ENCODE assay signal across 2 cellular contexts in the genomic region with DNA sequence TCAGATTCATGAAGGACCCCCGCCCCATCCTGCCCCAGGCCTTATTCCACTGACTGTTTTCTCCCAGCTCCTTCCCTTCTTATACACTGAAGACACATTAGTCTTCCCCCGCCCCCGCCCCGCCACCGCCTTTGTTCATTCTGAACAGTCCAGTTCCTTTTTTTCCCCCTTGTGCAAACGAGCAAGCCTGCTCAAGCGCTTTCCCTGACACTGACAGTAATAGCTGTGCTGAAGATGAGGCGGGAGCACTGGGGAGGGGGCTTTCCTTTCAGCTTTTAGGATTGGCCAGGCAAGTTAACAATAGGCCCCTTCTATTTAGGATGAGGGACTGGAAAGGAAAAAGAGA.
TF ChIP-seq lines count a peak whose summit lies in the region.

No MANE protein-coding gene starts in this region.

TF ChIP-seq in K562, 482 proteins besides CTCF, POLR2A, EP300 and RAD21:
- no peak for TF ChIP-seq ZBTB8A (IDR thresholded peaks at IDR 0.05; ENCODE audit: partially characterized antibody)
- no peak for TF ChIP-seq GABPA (tag; conservative IDR thresholded peaks at IDR 0.05; ENCODE audit: low read depth)
- TF ChIP-seq SPI1 (IDR thresholded peaks at IDR 0.05; ENCODE audit: borderline replicate concordance, low read depth, low read length): peak; percentile 40; the same call in 1 of the 2 replicates
- TF ChIP-seq FOXA3 (CRISPR knock-in tag; conservative IDR thresholded peaks at IDR 0.05 in 1 of 2, IDR thresholded peaks at IDR 0.05 in 1 of 2): no peak
- TF ChIP-seq JUN (IDR thresholded peaks at IDR 0.05; ENCODE audit: borderline replicate concordance, low read depth, low read length): no peak
- TF ChIP-seq JUN (CRISPR knock-in tag; IDR thresholded peaks at IDR 0.05; ENCODE audit: borderline replicate concordance): no peak
- no peak for TF ChIP-seq ZC3H11A (IDR thresholded peaks at IDR 0.05; ENCODE audit: low read depth, low read length)

TF ChIP-seq in SK-N-SH treated with all-trans-retinoic acid at 6 μM for 48 hours, 23 proteins besides CTCF, POLR2A, EP300 and RAD21:
- TF ChIP-seq ZNF8 (CRISPR knock-in tag; IDR thresholded peaks at IDR 0.05) (no peak), TOX (CRISPR knock-in tag; IDR thresholded peaks at IDR 0.05; ENCODE audit: borderline replicate concordance) (no peak), PPARA (CRISPR knock-in tag; IDR thresholded peaks at IDR 0.05; ENCODE audit: borderline replicate concordance) (no peak), ISL1 (CRISPR knock-in tag; IDR thresholded peaks at IDR 0.05) (no peak), ARNTL (CRISPR knock-in tag; IDR thresholded peaks at IDR 0.05; ENCODE audit: borderline replicate concordance, low read depth) (no peak), GLIS3 (CRISPR knock-in tag; IDR thresholded peaks at IDR 0.05) (no peak), ZFP30 (CRISPR knock-in tag; IDR thresholded peaks at IDR 0.05) (no peak), CSDC2 (CRISPR knock-in tag; IDR thresholded peaks at IDR 0.05) (no peak), ZNF70 (CRISPR knock-in tag; IDR thresholded peaks at IDR 0.05) (no peak), ESRRG (CRISPR knock-in tag; IDR thresholded peaks at IDR 0.05) (no peak), OSR1 (CRISPR knock-in tag; IDR thresholded peaks at IDR 0.05) (no peak), SNAI2 (CRISPR knock-in tag; IDR thresholded peaks at IDR 0.05) (no peak)
- TF ChIP-seq, protein P1, sequence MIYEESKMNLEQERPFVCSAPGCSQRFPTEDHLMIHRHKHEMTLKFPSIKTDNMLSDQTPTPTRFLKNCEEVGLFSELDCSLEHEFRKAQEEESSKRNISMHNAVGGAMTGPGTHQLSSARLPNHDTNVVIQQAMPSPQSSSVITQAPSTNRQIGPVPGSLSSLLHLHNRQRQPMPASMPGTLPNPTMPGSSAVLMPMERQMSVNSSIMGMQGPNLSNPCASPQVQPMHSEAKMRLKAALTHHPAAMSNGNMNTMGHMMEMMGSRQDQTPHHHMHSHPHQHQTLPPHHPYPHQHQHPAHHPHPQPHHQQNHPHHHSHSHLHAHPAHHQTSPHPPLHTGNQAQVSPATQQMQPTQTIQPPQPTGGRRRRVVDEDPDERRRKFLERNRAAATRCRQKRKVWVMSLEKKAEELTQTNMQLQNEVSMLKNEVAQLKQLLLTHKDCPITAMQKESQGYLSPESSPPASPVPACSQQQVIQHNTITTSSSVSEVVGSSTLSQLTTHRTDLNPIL (CRISPR knock-in tag; IDR thresholded peaks at IDR 0.05; ENCODE audit: low read depth): no peak
- TF ChIP-seq, protein P2, sequence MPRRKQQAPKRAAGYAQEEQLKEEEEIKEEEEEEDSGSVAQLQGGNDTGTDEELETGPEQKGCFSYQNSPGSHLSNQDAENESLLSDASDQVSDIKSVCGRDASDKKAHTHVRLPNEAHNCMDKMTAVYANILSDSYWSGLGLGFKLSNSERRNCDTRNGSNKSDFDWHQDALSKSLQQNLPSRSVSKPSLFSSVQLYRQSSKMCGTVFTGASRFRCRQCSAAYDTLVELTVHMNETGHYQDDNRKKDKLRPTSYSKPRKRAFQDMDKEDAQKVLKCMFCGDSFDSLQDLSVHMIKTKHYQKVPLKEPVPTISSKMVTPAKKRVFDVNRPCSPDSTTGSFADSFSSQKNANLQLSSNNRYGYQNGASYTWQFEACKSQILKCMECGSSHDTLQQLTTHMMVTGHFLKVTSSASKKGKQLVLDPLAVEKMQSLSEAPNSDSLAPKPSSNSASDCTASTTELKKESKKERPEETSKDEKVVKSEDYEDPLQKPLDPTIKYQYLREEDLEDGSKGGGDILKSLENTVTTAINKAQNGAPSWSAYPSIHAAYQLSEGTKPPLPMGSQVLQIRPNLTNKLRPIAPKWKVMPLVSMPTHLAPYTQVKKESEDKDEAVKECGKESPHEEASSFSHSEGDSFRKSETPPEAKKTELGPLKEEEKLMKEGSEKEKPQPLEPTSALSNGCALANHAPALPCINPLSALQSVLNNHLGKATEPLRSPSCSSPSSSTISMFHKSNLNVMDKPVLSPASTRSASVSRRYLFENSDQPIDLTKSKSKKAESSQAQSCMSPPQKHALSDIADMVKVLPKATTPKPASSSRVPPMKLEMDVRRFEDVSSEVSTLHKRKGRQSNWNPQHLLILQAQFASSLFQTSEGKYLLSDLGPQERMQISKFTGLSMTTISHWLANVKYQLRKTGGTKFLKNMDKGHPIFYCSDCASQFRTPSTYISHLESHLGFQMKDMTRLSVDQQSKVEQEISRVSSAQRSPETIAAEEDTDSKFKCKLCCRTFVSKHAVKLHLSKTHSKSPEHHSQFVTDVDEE (CRISPR knock-in tag; IDR thresholded peaks at IDR 0.05): no peak
- TF ChIP-seq, protein P3, sequence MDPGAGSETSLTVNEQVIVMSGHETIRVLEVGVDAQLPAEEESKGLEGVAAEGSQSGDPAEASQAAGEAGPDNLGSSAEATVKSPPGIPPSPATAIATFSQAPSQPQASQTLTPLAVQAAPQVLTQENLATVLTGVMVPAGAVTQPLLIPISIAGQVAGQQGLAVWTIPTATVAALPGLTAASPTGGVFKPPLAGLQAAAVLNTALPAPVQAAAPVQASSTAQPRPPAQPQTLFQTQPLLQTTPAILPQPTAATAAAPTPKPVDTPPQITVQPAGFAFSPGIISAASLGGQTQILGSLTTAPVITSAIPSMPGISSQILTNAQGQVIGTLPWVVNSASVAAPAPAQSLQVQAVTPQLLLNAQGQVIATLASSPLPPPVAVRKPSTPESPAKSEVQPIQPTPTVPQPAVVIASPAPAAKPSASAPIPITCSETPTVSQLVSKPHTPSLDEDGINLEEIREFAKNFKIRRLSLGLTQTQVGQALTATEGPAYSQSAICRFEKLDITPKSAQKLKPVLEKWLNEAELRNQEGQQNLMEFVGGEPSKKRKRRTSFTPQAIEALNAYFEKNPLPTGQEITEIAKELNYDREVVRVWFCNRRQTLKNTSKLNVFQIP (CRISPR knock-in tag; IDR thresholded peaks at IDR 0.05; ENCODE audit: borderline replicate concordance, low read depth): no peak
- TF ChIP-seq, protein P4, sequence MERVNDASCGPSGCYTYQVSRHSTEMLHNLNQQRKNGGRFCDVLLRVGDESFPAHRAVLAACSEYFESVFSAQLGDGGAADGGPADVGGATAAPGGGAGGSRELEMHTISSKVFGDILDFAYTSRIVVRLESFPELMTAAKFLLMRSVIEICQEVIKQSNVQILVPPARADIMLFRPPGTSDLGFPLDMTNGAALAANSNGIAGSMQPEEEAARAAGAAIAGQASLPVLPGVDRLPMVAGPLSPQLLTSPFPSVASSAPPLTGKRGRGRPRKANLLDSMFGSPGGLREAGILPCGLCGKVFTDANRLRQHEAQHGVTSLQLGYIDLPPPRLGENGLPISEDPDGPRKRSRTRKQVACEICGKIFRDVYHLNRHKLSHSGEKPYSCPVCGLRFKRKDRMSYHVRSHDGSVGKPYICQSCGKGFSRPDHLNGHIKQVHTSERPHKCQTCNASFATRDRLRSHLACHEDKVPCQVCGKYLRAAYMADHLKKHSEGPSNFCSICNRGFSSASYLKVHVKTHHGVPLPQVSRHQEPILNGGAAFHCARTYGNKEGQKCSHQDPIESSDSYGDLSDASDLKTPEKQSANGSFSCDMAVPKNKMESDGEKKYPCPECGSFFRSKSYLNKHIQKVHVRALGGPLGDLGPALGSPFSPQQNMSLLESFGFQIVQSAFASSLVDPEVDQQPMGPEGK (CRISPR knock-in tag; IDR thresholded peaks at IDR 0.05; ENCODE audit: borderline replicate concordance): no peak
